In genomic region chr17:38605852-38606645, GRCh38 we compare ENCODE assay signal across 1 cellular context.
A peak's percentile ranks its signal among the peaks of the same experiment; 100 is the strongest.
TF ChIP-seq lines count a peak whose summit lies in the region.

Gene SRCIN1 (minus strand): TSS chr17:38605952. CDS start chr17:38605705, 247 bp downstream.

TF ChIP-seq in SK-N-SH, 30 proteins besides CTCF, POLR2A, EP300 and RAD21 (continued from another document):
- TF ChIP-seq SIN3A (IDR thresholded peaks at IDR 0.05; ENCODE audit: borderline replicate concordance, low read depth, low read length): no peak
- TF ChIP-seq YY1 (IDR thresholded peaks at IDR 0.05; ENCODE audit: low read depth): no peak
- TF ChIP-seq GATA2 (CRISPR knock-in tag; IDR thresholded peaks at IDR 0.05): no peak
- TF ChIP-seq RCOR1 (IDR thresholded peaks at IDR 0.05; ENCODE audit: low read length): peak; percentile 56; the same call in 1 of the 2 replicates
- no peak for TF ChIP-seq RFX5 (IDR thresholded peaks at IDR 0.05; ENCODE audit: low read length)
- no peak for TF ChIP-seq TCF12 (IDR thresholded peaks at IDR 0.05)
- no peak for TF ChIP-seq ELF1 (IDR thresholded peaks at IDR 0.05)
- TF ChIP-seq MXI1 (IDR thresholded peaks at IDR 0.05; ENCODE audit: low read depth, low read length): no peak; the same call in 1 of the 2 replicates
- no peak for TF ChIP-seq CHD2 (IDR thresholded peaks at IDR 0.05; ENCODE audit: low read length, partially characterized antibody)
- no peak for TF ChIP-seq EZH2phosphoT487 (IDR thresholded peaks at IDR 0.05; ENCODE audit: borderline replicate concordance, low read depth)
- TF ChIP-seq SMC3 (IDR thresholded peaks at IDR 0.05; ENCODE audit: low read depth, low read length): peak; percentile 51
- TF ChIP-seq RXRA (IDR thresholded peaks at IDR 0.05; ENCODE audit: borderline replicate concordance, low read depth): no peak
